Comparison of ENCODE assay signal across 19 cellular contexts in the genomic region with DNA sequence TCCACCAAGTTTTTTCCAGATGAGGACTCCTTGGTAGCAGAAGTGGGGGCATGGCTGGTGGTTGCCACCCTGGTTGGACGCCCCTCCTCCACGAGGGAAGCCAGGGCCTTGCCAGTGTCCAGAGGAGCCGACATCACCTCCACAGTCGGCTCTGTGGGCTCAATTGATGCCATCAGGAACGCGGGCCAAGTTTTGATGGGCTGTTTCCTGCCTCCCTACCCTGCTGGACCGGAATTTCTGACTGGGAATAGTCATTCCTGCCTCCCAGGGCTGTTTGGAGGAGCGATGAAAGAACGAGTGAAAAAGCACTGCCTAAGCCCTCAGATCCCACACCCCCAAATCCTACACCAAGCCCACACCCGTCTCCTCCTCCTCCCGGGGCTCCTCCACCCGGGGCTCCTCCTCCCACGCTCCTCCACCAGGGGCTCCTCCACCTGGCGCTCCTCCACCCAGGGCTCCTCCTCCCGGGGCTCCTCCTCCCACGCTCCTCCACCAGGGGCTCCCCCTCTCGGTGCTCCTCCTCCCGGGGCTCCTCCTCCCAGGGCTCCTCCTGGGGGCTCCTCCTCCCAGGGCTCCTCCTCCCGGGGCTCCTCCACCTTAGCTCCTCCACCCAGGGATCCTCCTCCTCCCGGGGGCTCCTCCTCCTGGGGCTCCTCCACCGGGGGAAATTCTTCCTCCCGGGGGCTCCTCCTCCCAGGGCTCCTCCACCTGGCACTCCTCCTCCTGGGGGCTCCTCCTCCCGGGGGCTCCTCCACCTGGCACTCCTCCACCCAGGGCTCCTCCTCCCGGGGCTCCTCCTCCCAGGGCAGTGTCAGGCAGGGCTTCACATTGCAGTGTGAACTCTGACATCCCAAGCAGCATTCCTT. TPM values are rescaled to one million over a fixed set of nuclear protein-coding genes. Genes with fewer than 3 reads are reported as not detected.
DNase-seq lines count a peak whose midpoint lies in the region; TF ChIP-seq lines count a peak whose summit lies in the region.
"Had no signal": no experiment of that assay in that cellular context is flagged by ENCODE, and none has a peak within 500 bp of the region (broad histone marks: within the 10 kb centered on the region; RNA-seq: fewer than 3 reads in every experiment).

No MANE protein-coding gene starts in this region.

- H3K79me1 ChIP-seq in trophoblast cell (ENCODE audit: low read length) = peaks cover 18% of the 10 kb centered on the region

- no peak overlapping the region for H3K23ac ChIP-seq in trophoblast cell (ENCODE audit: low read length)

- no peaks in the 10 kb centered on the region for H3K27me3 ChIP-seq in trophoblast cell (ENCODE audit: insufficient read depth, low read length)
- peaks cover 0 to under 1% (median 0%) of the 10 kb centered on the region in 4 donors for H3K27me3 ChIP-seq in esophagus squamous epithelium
- no peaks in the 10 kb centered on the region for H3K27me3 ChIP-seq in GM23248 (replicated peaks; ENCODE audit: insufficient read depth)
- H3K27me3 ChIP-seq: cardiac muscle cell, ovary, tibial nerve had no signal

- no peaks in the 10 kb centered on the region for H3K9me2 ChIP-seq in GM23248 (ENCODE audit: insufficient read depth)

- H3K14ac ChIP-seq in trophoblast cell (ENCODE audit: low read length) = peak overlapping the region; percentile 32

- H2AFZ ChIP-seq in trophoblast cell (ENCODE audit: insufficient read depth, low read length, poor library complexity) (no peak overlapping the region), GM23248 (no peak overlapping the region)

- H3K4me3 ChIP-seq in trophoblast cell (ENCODE audit: low read depth, low read length) (no peak overlapping the region), esophagus squamous epithelium (no peak overlapping the region), GM23248 (no peak overlapping the region)
- H3K4me3 ChIP-seq: A549, cardiac muscle cell, esophagus muscularis mucosa, ovary, tibial nerve had no signal

- H3K4me2 ChIP-seq in trophoblast cell (ENCODE audit: low read length) = no peak overlapping the region
- no peak overlapping the region for H3K4me2 ChIP-seq in GM23248 (ENCODE audit: unreplicated experiment)
- H3K4me2 ChIP-seq: A549 had no signal

- TF ChIP-seq CTCF in esophagus squamous epithelium (IDR thresholded peaks at IDR 0.05) = peak in 2 of 6 experiments; percentile 12 to 16

- intact Hi-C loops in esophagus squamous epithelium (cut with DNase I) = no loop called here

- 0 out of 2 replicates have a peak, but pooled peaks cover 1% of the 10 kb centered on the region for H3F3A ChIP-seq in GM23248 (ENCODE audit: insufficient read depth)

- no peak overlapping the region for H4K12ac ChIP-seq in trophoblast cell (ENCODE audit: low read depth, low read length)

- H3K4ac ChIP-seq in trophoblast cell (ENCODE audit: low read depth, low read length) = no peak overlapping the region

- H3K9ac ChIP-seq in trophoblast cell (ENCODE audit: low read length) = no peak overlapping the region
- no peak overlapping the region for H3K9ac ChIP-seq in GM23248

- H2BK5ac ChIP-seq in trophoblast cell (ENCODE audit: low read depth, low read length, poor library complexity) = peak overlapping the region; percentile 28

- no peak for TF ChIP-seq POLR2A in esophagus squamous epithelium (IDR thresholded peaks at IDR 0.05)

- peaks cover 31 to 34% of the 10 kb centered on the region in 2 experiments for H3K4me1 ChIP-seq in trophoblast cell (ENCODE audit: control insufficient read depth in 1 of 2, insufficient read depth in 2 of 2, low read length in 2 of 2)
- peaks cover 0 to 26% (median 6%) of the 10 kb centered on the region in 3 donors for H3K4me1 ChIP-seq in esophagus squamous epithelium
- H3K4me1 ChIP-seq in GM23248 (ENCODE audit: insufficient read depth) = peaks cover 3% of the 10 kb centered on the region; the same call in 1 of the 2 replicates
- H3K4me1 ChIP-seq: esophagus muscularis mucosa had no signal

- H3K9me3 ChIP-seq in trophoblast cell (ENCODE audit: insufficient read depth, low read depth, low read length) (peaks cover 2% of the 10 kb centered on the region), esophagus squamous epithelium (no peaks in the 10 kb centered on the region), GM23248 (ENCODE audit: low read depth) (no peaks in the 10 kb centered on the region)
- H3K9me3 ChIP-seq: A549, esophagus muscularis mucosa, ovary, tibial nerve had no signal

- peak overlapping the region; percentile 30 for H3K18ac ChIP-seq in trophoblast cell (ENCODE audit: low read length)

- H2BK120ac ChIP-seq in trophoblast cell (ENCODE audit: insufficient read depth, low read length, poor library complexity) = peak overlapping the region; percentile 76

- peak; percentile 49 for DNase-seq in NCI-H2196 (lab: John Stamatoyannopoulos, UW; ENCODE audit: unreplicated experiment)
- DNase-seq in NCI-H2196 treated with DMSO at 0.1 percent for 48 hours (lab: John Stamatoyannopoulos, UW; ENCODE audit: unreplicated experiment) = no peak
- DNase-seq in KBM-7 = peak; percentile 50
- peak; percentile 40 for DNase-seq in iPS-NIHi11 (ENCODE audit: low spot score)
- peak; percentile 38 to 58 for DNase-seq in trophoblast cell
- no peak for DNase-seq in esophagus squamous epithelium (lab: John Stamatoyannopoulos, UW)
- DNase-seq in GM23248 = no peak
- no peak for DNase-seq in activated T-cell treated with anti-CD3 and anti-CD28 coated beads, Interleukin-2, amount 50 U/mL, for 1 hour
- DNase-seq: activated CD4-positive, alpha-beta memory T cell treated with anti-CD3 and anti-CD28 coated beads for 36 hours; CD4-positive, CD25-positive, alpha-beta regulatory T cell; GOT3; head of caudate nucleus; NCI-H146; NCI-H526; ovary had no signal

- no peaks in the 10 kb centered on the region for H4K20me1 ChIP-seq in GM23248 (ENCODE audit: insufficient read depth)

- H4K8ac ChIP-seq in trophoblast cell (ENCODE audit: low read depth, low read length) = peak overlapping the region; percentile 51

- H3K27ac ChIP-seq in trophoblast cell (ENCODE audit: low read depth, low read length) (peak overlapping the region; percentile 63), esophagus squamous epithelium (peak overlapping the region in 2 of 4 donors; percentile 42 to 57), GM23248 (no peak overlapping the region)
- H3K27ac ChIP-seq: A549, cardiac muscle cell, esophagus muscularis mucosa, ovary, tibial nerve had no signal

- no peak overlapping the region for H2AK5ac ChIP-seq in trophoblast cell (ENCODE audit: low read length)

- H2BK12ac ChIP-seq in trophoblast cell (ENCODE audit: low read length) = no peak overlapping the region

- peaks cover 2% of the 10 kb centered on the region for H3K79me2 ChIP-seq in trophoblast cell (ENCODE audit: control insufficient read depth, insufficient read depth, low read length, poor library complexity)
- no peaks in the 10 kb centered on the region for H3K79me2 ChIP-seq in GM23248 (ENCODE audit: insufficient read depth)

- no CpG with 5 or more reads among the region's 24 CpGs for WGBS in trophoblast cell (ENCODE audit: extremely low coverage, insufficient coverage, insufficient read length)
- WGBS in esophagus squamous epithelium, 2 donors = 28 to 29% methylated on average over 20 to 23 of the region's 24 CpGs
- WGBS in GM23248 (ENCODE audit: low coverage in 1 of 2, low lambda C conversion rate in 2 of 2, missing lambda C conversion rate in 2 of 2), 2 experiments = 76 to 79% methylated on average over 11 to 24 of the region's 24 CpGs

- H4K91ac ChIP-seq in trophoblast cell (ENCODE audit: low read depth, low read length) = peak overlapping the region; percentile 64

- H3K36me3 ChIP-seq in trophoblast cell (ENCODE audit: control insufficient read depth in 1 of 2, insufficient read depth in 2 of 2, low read length in 2 of 2) (no peaks in the 10 kb centered on the region), esophagus squamous epithelium (no peaks in the 10 kb centered on the region), GM23248 (ENCODE audit: low read depth) (no peaks in the 10 kb centered on the region)
- H3K36me3 ChIP-seq: cardiac muscle cell, esophagus muscularis mucosa, ovary, tibial nerve had no signal

- in situ Hi-C loops in KBM-7 (cut with MboI; ENCODE audit: low pct_unique_long_range_greater_than_20kb, low sequenced_read_pairs) (no loop called here), GM23248 (cut with MboI) (no loop called here)

RNA-seq across cellular contexts. Expression of a gene that starts 10.0 kb away (rescaled TPM):
- polyA plus RNA-seq in trophoblast cell (2013) = 60.6 and 63.8 TPM in 2 replicates
- total RNA-seq in esophagus squamous epithelium = 10 to 100 TPM; 20.8 to 33.0 (median 23.4) TPM
- 20.0 and 24.0 TPM in 2 replicates for total RNA-seq in GM23248 (2014; rRNA removed; shearing (Covaris generic))
- polyA plus RNA-seq in GM23248 (2016; fragmentation: Nextera tagmentation; extraction: Ambion mirVana) = 18.2 and 18.9 TPM in 2 replicates

Comparison
In these comparisons a context has a peak if more than half of its experiments do, and no peak if none do; other contexts are left out.
1. DNase-seq: peak in NCI-H2196 (single experiment), KBM-7 (single experiment), iPS-NIHi11 (single experiment) and trophoblast cell (2 of 2); none in NCI-H2196 treated with DMSO at 0.1 percent for 48 hours (single experiment), esophagus squamous epithelium (single experiment), GM23248 (single experiment) and activated T-cell treated with anti-CD3 and anti-CD28 coated beads, Interleukin-2, amount 50 U/mL, for 1 hour (single experiment).